ENCODE assay signal across 19 cellular contexts in genomic region chr16:2331199-2331931, GRCh38.
"Had no signal": no experiment of that assay in that cellular context is flagged by ENCODE, and none has a peak within 500 bp of the region (broad histone marks: within the 10 kb centered on the region; RNA-seq: fewer than 3 reads in every experiment).

No MANE protein-coding gene starts in this region.

- H3K27me3 ChIP-seq: esophagus muscularis mucosa, gastrocnemius medialis, pancreas, suprapubic skin, tibial artery had no signal

- H3K36me3 Mint-ChIP-seq: natural killer cell had no signal

- H3K4me3 ChIP-seq: esophagus muscularis mucosa, gastrocnemius medialis, left ventricle myocardium inferior, pancreas, suprapubic skin, tibial artery had no signal

- H3K9me3 Mint-ChIP-seq: dendritic cell treated with granulocyte-macrophage colony-stimulating factor and Interleukin-4, amounts not matched to agents 40 ng/mL and 50 ng/mL, for 4 days; effector memory CD8-positive, alpha-beta T cell; natural killer cell; neural crest cell had no signal

- H3K9me3 ChIP-seq: esophagus muscularis mucosa, gastrocnemius medialis, left ventricle myocardium inferior, pancreas, suprapubic skin, tibial artery had no signal

- H3K4me1 Mint-ChIP-seq: natural killer cell, neural crest cell had no signal

- DNase-seq: cerebellar nuclear complex; effector memory CD8-positive, alpha-beta T cell; gastrocnemius medialis; islet precursor cell; left ventricle myocardium inferior; mammary epithelial cell; natural killer cell; pancreas; right cardiac atrium; small intestine; stimulated activated CD4-positive, alpha-beta T cell treated with anti-CD3 and anti-CD28 coated beads, Interleukin-12 subunit alpha, Interleukin-12 subunit beta, amount 100 ng/mL, for 4 hours; stimulated activated naive CD8-positive, alpha-beta T cell treated with anti-CD3 and anti-CD28 coated beads, Interleukin-15, Interleukin-2, amounts not matched to agents 100 U/mL and 50 U/mL, for 24 hours had no signal

- H3K4me3 Mint-ChIP-seq: dendritic cell treated with granulocyte-macrophage colony-stimulating factor and Interleukin-4, amounts not matched to agents 40 ng/mL and 50 ng/mL, for 4 days; effector memory CD8-positive, alpha-beta T cell; natural killer cell; neural crest cell had no signal

- H3K36me3 ChIP-seq: gastrocnemius medialis, pancreas, suprapubic skin had no signal

- H3K4me1 ChIP-seq: esophagus muscularis mucosa, gastrocnemius medialis, left ventricle myocardium inferior, pancreas, suprapubic skin, tibial artery had no signal

- H3K27ac ChIP-seq: epithelial cell of prostate, esophagus muscularis mucosa, gastrocnemius medialis, left ventricle myocardium inferior, pancreas, suprapubic skin, tibial artery had no signal

- ATAC-seq: effector memory CD8-positive, alpha-beta T cell; gastrocnemius medialis; natural killer cell; pancreas; right cardiac atrium; stimulated activated naive CD8-positive, alpha-beta T cell treated with anti-CD3 and anti-CD28 coated beads, Interleukin-15, Interleukin-2, amounts not matched to agents 100 U/mL and 50 U/mL, for 24 hours had no signal

- H3K27ac Mint-ChIP-seq: dendritic cell treated with granulocyte-macrophage colony-stimulating factor and Interleukin-4, amounts not matched to agents 40 ng/mL and 50 ng/mL, for 4 days; effector memory CD8-positive, alpha-beta T cell; natural killer cell; progenitor cell of endocrine pancreas had no signal
